In the genomic region with DNA sequence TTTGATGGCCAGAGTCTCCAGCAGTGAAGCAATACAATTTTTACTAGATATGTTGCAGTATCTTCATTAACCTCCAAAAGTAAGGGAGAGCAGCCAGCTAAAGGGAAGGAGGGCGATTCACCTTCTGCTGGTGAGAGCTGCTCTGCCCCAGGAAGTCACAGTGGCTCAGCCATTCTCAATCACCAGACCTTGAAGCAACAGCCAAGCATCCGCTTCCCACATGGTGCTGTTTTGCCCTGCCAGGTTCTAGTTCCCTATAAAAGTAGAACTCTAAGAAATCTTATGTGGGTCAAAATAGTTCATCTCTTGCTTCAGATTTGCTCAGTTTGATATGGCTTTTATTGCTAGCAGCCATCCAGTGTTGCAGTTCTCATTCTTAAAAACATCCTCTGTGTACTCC, we compare ENCODE assay signal across 22 cellular contexts.
"Had no signal": no experiment of that assay in that cellular context is flagged by ENCODE, and none has a peak within 500 bp of the region (broad histone marks: within the 10 kb centered on the region; RNA-seq: fewer than 3 reads in every experiment).

No MANE protein-coding gene starts in this region.

- H3K9me3 Mint-ChIP-seq: activated naive CD4-positive, alpha-beta T cell treated with anti-CD3 and anti-CD28 coated beads, Interleukin-2, amount 50 U/mL, for 72 hours; activated T-helper 17 cell treated with anti-CD3 and anti-CD28 coated beads, Interleukin-2, amount 50 U/mL, for 72 hours; effector memory CD8-positive, alpha-beta T cell; nephron had no signal

- H3K4me3 ChIP-seq: colonic mucosa, dorsolateral prefrontal cortex, esophagus muscularis mucosa, gastroesophageal sphincter, lower lobe of right lung, ovary, thyroid gland, upper lobe of right lung had no signal

- ATAC-seq: activated naive CD4-positive, alpha-beta T cell treated with anti-CD3 and anti-CD28 coated beads, Interleukin-2, amount 50 U/mL, for 72 hours; activated T-helper 17 cell treated with anti-CD3 and anti-CD28 coated beads, Interleukin-2, amount 50 U/mL, for 72 hours; effector memory CD8-positive, alpha-beta T cell; gastroesophageal sphincter; left colon; lower lobe of right lung; right cardiac atrium; stimulated activated naive CD8-positive, alpha-beta T cell treated with anti-CD3 and anti-CD28 coated beads, Interleukin-15, Interleukin-2, amounts not matched to agents 100 U/mL and 50 U/mL, for 24 hours; upper lobe of right lung had no signal

- H3K9me3 ChIP-seq: colonic mucosa, esophagus muscularis mucosa, gastroesophageal sphincter, lower lobe of right lung, neutrophil, ovary, thyroid gland, upper lobe of right lung had no signal

- H3K27ac Mint-ChIP-seq: activated naive CD4-positive, alpha-beta T cell treated with anti-CD3 and anti-CD28 coated beads, Interleukin-2, amount 50 U/mL, for 72 hours; nephron had no signal

- DNase-seq: activated CD4-positive, CD25-positive, alpha-beta regulatory T cell treated with anti-CD3 and anti-CD28 coated beads, Interleukin-2, amount 50 U/mL, for 72 hours; activated T-cell treated with anti-CD3 and anti-CD28 coated beads, Interleukin-2, amount 50 U/mL, for 1 hour; central memory CD4-positive, alpha-beta T cell; colonic mucosa; dorsolateral prefrontal cortex; effector memory CD8-positive, alpha-beta T cell; head of caudate nucleus; hypothalamus; left colon; lower lobe of right lung; ovary; right cardiac atrium; stimulated activated CD4-positive, alpha-beta T cell treated with anti-CD3 and anti-CD28 coated beads, Interleukin-4, amount 100 ng/mL, for 24 hours; stimulated activated naive CD8-positive, alpha-beta T cell treated with anti-CD3 and anti-CD28 coated beads, Interleukin-15, Interleukin-2, amounts not matched to agents 100 U/mL and 50 U/mL, for 24 hours; thyroid gland; upper lobe of right lung had no signal

- H3K27me3 Mint-ChIP-seq: activated T-helper 17 cell treated with anti-CD3 and anti-CD28 coated beads, Interleukin-2, amount 50 U/mL, for 72 hours; effector memory CD8-positive, alpha-beta T cell had no signal

- H3K4me3 Mint-ChIP-seq: activated T-helper 17 cell treated with anti-CD3 and anti-CD28 coated beads, Interleukin-2, amount 50 U/mL, for 72 hours; effector memory CD8-positive, alpha-beta T cell; nephron had no signal
